11 cellular contexts compared by ENCODE assay signal in the genomic region with DNA sequence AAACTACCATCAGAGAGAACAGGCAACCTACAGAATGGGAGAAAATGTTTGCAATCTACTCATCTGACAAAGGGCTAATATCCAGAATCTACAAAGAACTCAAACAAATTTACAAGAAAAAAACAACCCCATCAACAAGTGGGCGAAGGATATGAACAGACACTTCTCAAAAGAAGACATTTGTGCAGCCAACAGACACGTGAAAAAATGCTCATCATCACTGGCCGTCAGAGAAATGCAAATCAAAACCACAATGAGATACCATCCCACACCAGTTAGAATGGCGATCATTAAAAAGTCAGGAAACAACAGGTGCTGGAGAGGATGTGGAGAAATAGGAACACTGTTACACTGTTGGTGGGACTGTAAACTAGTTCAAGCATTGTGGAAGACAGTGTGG. TPM values are rescaled to one million over a fixed set of nuclear protein-coding genes. Genes with fewer than 3 reads are reported as not detected.
"Had no signal": no experiment of that assay in that cellular context is flagged by ENCODE, and none has a peak within 500 bp of the region (broad histone marks: within the 10 kb centered on the region; RNA-seq: fewer than 3 reads in every experiment).

No MANE protein-coding gene starts in this region.

RNA-seq across cellular contexts. Expression of gene VPREB1, which starts 51.6 kb away (rescaled TPM):
- total RNA-seq: PC-3, PC-9, Peyer's patch, Right ventricle myocardium inferior, Right ventricle myocardium superior, RPMI7951, SJCRH30, SJSA1, SK-MEL-5, T-cell had no signal
- polyA plus RNA-seq: SK-N-SH had no signal
